Comparison of ENCODE assay signal across 19 cellular contexts in genomic region chr3:114595521-114596028, GRCh38.
"Had no signal": no experiment of that assay in that cellular context is flagged by ENCODE, and none has a peak within 500 bp of the region (broad histone marks: within the 10 kb centered on the region; RNA-seq: fewer than 3 reads in every experiment).

No MANE protein-coding gene starts in this region.

- H3K9me3 ChIP-seq: left lung, suprapubic skin, transverse colon had no signal

- H3K36me3 ChIP-seq: left lung, suprapubic skin, transverse colon had no signal

- FAIRE-seq: bronchial epithelial cell, urothelium cell line had no signal

- ATAC-seq: left lung; natural killer cell; stimulated activated naive CD8-positive, alpha-beta T cell treated with anti-CD3 and anti-CD28 coated beads, Interleukin-15, amount 100 ng/mL, for 72 hours had no signal

- DNase-seq: activated CD4-positive, alpha-beta memory T cell treated with anti-CD3 and anti-CD28 coated beads for 36 hours; activated CD4-positive, alpha-beta T cell treated with anti-CD3 and anti-CD28 coated beads for 48 hours; activated gamma-delta T cell; activated naive CD4-positive, alpha-beta T cell treated with anti-CD3 and anti-CD28 coated beads, Interleukin-2, amount 50 U/mL, for 16 hours; cerebellar nuclear complex; cortex of kidney; endodermal cell; kidney glomerular epithelial cell; left lung; midbrain; natural killer cell; stimulated activated CD4-positive, alpha-beta T cell treated with anti-CD3 and anti-CD28 coated beads, Interleukin-1b, Interleukin-23, amount 100 ng/mL, for 48 hours; stimulated activated naive CD8-positive, alpha-beta T cell treated with anti-CD3 and anti-CD28 coated beads, Interleukin-15, amount 100 ng/mL, for 72 hours; transverse colon had no signal

- H3K27me3 ChIP-seq: left lung, suprapubic skin, transverse colon had no signal

- H3K4me3 ChIP-seq: left lung, skin epidermis, suprapubic skin, transverse colon had no signal

- H3K4me1 ChIP-seq: left lung, suprapubic skin, transverse colon had no signal

- H3K27ac ChIP-seq: epithelial cell of prostate, left lung, skin epidermis, suprapubic skin, transverse colon had no signal
